Comparison of ENCODE assay signal across 32 cellular contexts in genomic region chr2:71777946-71778345, GRCh38.
"Had no signal": no experiment of that assay in that cellular context is flagged by ENCODE, and none has a peak within 500 bp of the region (broad histone marks: within the 10 kb centered on the region; RNA-seq: fewer than 3 reads in every experiment).

No MANE protein-coding gene starts in this region.

- H3K36me3 Mint-ChIP-seq: activated CD8-positive, alpha-beta memory T cell treated with anti-CD3 and anti-CD28 coated beads, Interleukin-2, amount 10 ng/mL, durations not matched to agents 7 days and 5 days; activated naive CD4-positive, alpha-beta T cell treated with anti-CD3 and anti-CD28 coated beads, Interleukin-2, amount 50 U/mL, for 24 hours; activated naive CD8-positive, alpha-beta T cell treated with anti-CD3 and anti-CD28 coated beads for 36 hours had no signal

- FAIRE-seq: colon, endometrium, frontal cortex had no signal

- H3K27ac Mint-ChIP-seq: activated CD8-positive, alpha-beta memory T cell treated with anti-CD3 and anti-CD28 coated beads, Interleukin-2, amount 10 ng/mL, durations not matched to agents 7 days and 5 days; activated CD8-positive, alpha-beta T cell treated with anti-CD3 and anti-CD28 coated beads for 36 hours; activated naive CD4-positive, alpha-beta T cell treated with anti-CD3 and anti-CD28 coated beads for 36 hours; activated naive CD4-positive, alpha-beta T cell treated with anti-CD3 and anti-CD28 coated beads, Interleukin-2, amount 50 U/mL, for 24 hours; activated naive CD8-positive, alpha-beta T cell treated with anti-CD3 and anti-CD28 coated beads for 36 hours; activated naive CD8-positive, alpha-beta T cell treated with anti-CD3 and anti-CD28 coated beads, Interleukin-2, amount 50 U/mL, for 24 hours; activated T-helper 1 cell treated with anti-CD3 and anti-CD28 coated beads, Interleukin-12 subunit alpha, Interleukin-12 subunit beta, Interleukin-2, Interleukin-4 antibody, amounts not matched to agents 30 ng/mL and 10 ng/mL and 1 ng/mL, durations not matched to agents 14 hours and 24 hours and 36 hours; activated T-helper 2 cell treated with anti-CD3 and anti-CD28 coated beads, Interferon-gamma antibody, Interleukin-2, Interleukin-4, amounts not matched to agents 10 μg/mL and 5 μg/mL and 100 μg/mL, durations not matched to agents 14 hours and 24 hours and 36 hours; T-helper 17 cell; T-helper 2 cell treated with Interferon-gamma antibody and Interleukin-4, amounts not matched to agents 5 μg/mL and 100 μg/mL, for 36 hours had no signal

- H3K36me3 ChIP-seq: adrenal gland, heart left ventricle had no signal

- H3K9me3 Mint-ChIP-seq: activated CD8-positive, alpha-beta T cell treated with anti-CD3 and anti-CD28 coated beads for 36 hours; activated naive CD4-positive, alpha-beta T cell treated with anti-CD3 and anti-CD28 coated beads for 36 hours; activated naive CD4-positive, alpha-beta T cell treated with anti-CD3 and anti-CD28 coated beads, Interleukin-2, amount 50 U/mL, for 24 hours; activated naive CD8-positive, alpha-beta T cell treated with anti-CD3 and anti-CD28 coated beads for 36 hours; activated naive CD8-positive, alpha-beta T cell treated with anti-CD3 and anti-CD28 coated beads, Interleukin-2, amount 50 U/mL, for 24 hours; activated T-cell treated with anti-CD3 and anti-CD28 coated beads, Interleukin-2, amount 50 U/mL, for 4 hours; activated T-helper 1 cell treated with anti-CD3 and anti-CD28 coated beads, Interleukin-12 subunit alpha, Interleukin-12 subunit beta, Interleukin-2, Interleukin-4 antibody, amounts not matched to agents 30 ng/mL and 10 ng/mL and 1 ng/mL, durations not matched to agents 14 hours and 24 hours and 36 hours; activated T-helper 2 cell treated with anti-CD3 and anti-CD28 coated beads, Interferon-gamma antibody, Interleukin-2, Interleukin-4, amounts not matched to agents 10 μg/mL and 5 μg/mL and 100 μg/mL, durations not matched to agents 14 hours and 24 hours and 36 hours; T-helper 2 cell treated with Interferon-gamma antibody and Interleukin-4, amounts not matched to agents 5 μg/mL and 100 μg/mL, for 36 hours had no signal

- H3K27me3 ChIP-seq: adrenal gland, body of pancreas, heart left ventricle had no signal

- ATAC-seq: activated CD8-positive, alpha-beta memory T cell treated with anti-CD3 and anti-CD28 coated beads, Interleukin-2, amount 10 ng/mL, durations not matched to agents 7 days and 5 days; activated CD8-positive, alpha-beta T cell treated with anti-CD3 and anti-CD28 coated beads for 36 hours; activated naive CD8-positive, alpha-beta T cell treated with anti-CD3 and anti-CD28 coated beads, Interleukin-2, amount 50 U/mL, for 24 hours; activated T-cell treated with anti-CD3 and anti-CD28 coated beads, Interleukin-2, amount 50 U/mL, for 4 hours; body of pancreas; T-helper 17 cell had no signal

- H3K4me1 ChIP-seq: adrenal gland, body of pancreas, heart left ventricle had no signal

- DNase-seq: activated CD4-positive, alpha-beta T cell treated with anti-CD3 and anti-CD28 coated beads for 4 hours; activated CD4-positive, alpha-beta T cell treated with anti-CD3 and anti-CD28 coated beads, Interleukin-2, amount 50 U/mL, for 1 hour; activated CD4-positive, alpha-beta T cell treated with anti-CD3 and anti-CD28 coated beads, Interleukin-2, amount 50 U/mL, for 48 hours; activated CD4-positive, CD25-positive, alpha-beta regulatory T cell; activated CD4-positive, CD25-positive, alpha-beta regulatory T cell treated with anti-CD3 and anti-CD28 coated beads, Interleukin-2, amount 50 U/mL, for 72 hours; activated CD8-positive, alpha-beta memory T cell treated with anti-CD3 and anti-CD28 coated beads, Interleukin-2, amount 10 ng/mL, durations not matched to agents 7 days and 5 days; activated CD8-positive, alpha-beta memory T cell treated with anti-CD3 and anti-CD28 coated beads, Interleukin-2, amount 50 U/mL, for 48 hours; activated CD8-positive, alpha-beta T cell treated with anti-CD3 and anti-CD28 coated beads for 36 hours; activated effector memory CD4-positive, alpha-beta T cell treated with anti-CD3 and anti-CD28 coated beads, Interleukin-2, amount 50 U/mL, for 16 hours; activated naive CD4-positive, alpha-beta T cell treated with anti-CD3 and anti-CD28 coated beads for 36 hours; activated naive CD8-positive, alpha-beta T cell treated with anti-CD3 and anti-CD28 coated beads for 36 hours; activated naive CD8-positive, alpha-beta T cell treated with anti-CD3 and anti-CD28 coated beads, Interleukin-2, amount 50 U/mL, for 24 hours; activated T-cell treated with anti-CD3 and anti-CD28 coated beads, Interleukin-2, amount 50 U/mL, for 4 hours; amygdala; aorta; body of pancreas; effector CD8-positive, alpha-beta T cell; foreskin fibroblast; glutamatergic neuron; heart left ventricle; T-helper 1 cell; T-helper 17 cell; T1000 had no signal

- H3K4me3 ChIP-seq: adrenal gland, body of pancreas, heart left ventricle had no signal

- H3K27ac ChIP-seq: adrenal gland, body of pancreas, epithelial cell of prostate had no signal

- H3K4me3 Mint-ChIP-seq: activated CD8-positive, alpha-beta memory T cell treated with anti-CD3 and anti-CD28 coated beads, Interleukin-2, amount 10 ng/mL, durations not matched to agents 7 days and 5 days; activated CD8-positive, alpha-beta T cell treated with anti-CD3 and anti-CD28 coated beads for 36 hours; activated naive CD4-positive, alpha-beta T cell treated with anti-CD3 and anti-CD28 coated beads for 36 hours; activated naive CD4-positive, alpha-beta T cell treated with anti-CD3 and anti-CD28 coated beads, Interleukin-2, amount 50 U/mL, for 24 hours; activated naive CD8-positive, alpha-beta T cell treated with anti-CD3 and anti-CD28 coated beads for 36 hours; activated naive CD8-positive, alpha-beta T cell treated with anti-CD3 and anti-CD28 coated beads, Interleukin-2, amount 50 U/mL, for 24 hours; activated T-cell treated with anti-CD3 and anti-CD28 coated beads, Interleukin-2, amount 50 U/mL, for 4 hours; activated T-helper 1 cell treated with anti-CD3 and anti-CD28 coated beads, Interleukin-12 subunit alpha, Interleukin-12 subunit beta, Interleukin-2, Interleukin-4 antibody, amounts not matched to agents 30 ng/mL and 10 ng/mL and 1 ng/mL, durations not matched to agents 14 hours and 24 hours and 36 hours; T-helper 17 cell; T-helper 2 cell treated with Interferon-gamma antibody and Interleukin-4, amounts not matched to agents 5 μg/mL and 100 μg/mL, for 36 hours had no signal

- H3K27me3 Mint-ChIP-seq: activated CD8-positive, alpha-beta memory T cell treated with anti-CD3 and anti-CD28 coated beads, Interleukin-2, amount 10 ng/mL, durations not matched to agents 7 days and 5 days; activated naive CD8-positive, alpha-beta T cell treated with anti-CD3 and anti-CD28 coated beads for 36 hours had no signal

- H3K9me3 ChIP-seq: adrenal gland, body of pancreas had no signal

- H3K4me1 Mint-ChIP-seq: activated CD8-positive, alpha-beta memory T cell treated with anti-CD3 and anti-CD28 coated beads, Interleukin-2, amount 10 ng/mL, durations not matched to agents 7 days and 5 days; activated naive CD4-positive, alpha-beta T cell treated with anti-CD3 and anti-CD28 coated beads, Interleukin-2, amount 50 U/mL, for 24 hours; activated naive CD8-positive, alpha-beta T cell treated with anti-CD3 and anti-CD28 coated beads for 36 hours; activated naive CD8-positive, alpha-beta T cell treated with anti-CD3 and anti-CD28 coated beads, Interleukin-2, amount 50 U/mL, for 24 hours; T-helper 17 cell had no signal
